9 cellular contexts compared by ENCODE assay signal in genomic region chr7:101137651-101138148, GRCh38. TPM values are rescaled to one million over a fixed set of nuclear protein-coding genes. Genes with fewer than 3 reads are reported as not detected.
DNase-seq lines count a peak whose midpoint lies in the region; ATAC-seq and TF ChIP-seq lines count a peak whose summit lies in the region.
"Had no signal": no experiment of that assay in that cellular context is flagged by ENCODE, and none has a peak within 500 bp of the region (broad histone marks: within the 10 kb centered on the region; RNA-seq: fewer than 3 reads in every experiment).

No MANE protein-coding gene starts in this region.

- no peak for TF ChIP-seq CTCF in esophagus squamous epithelium (IDR thresholded peaks at IDR 0.05)
- TF ChIP-seq CTCF in sigmoid colon (IDR thresholded peaks at IDR 0.05) = no peak
- TF ChIP-seq CTCF in lower leg skin (IDR thresholded peaks at IDR 0.05) = no peak

- 83 to 94% methylated on average over 5 to 8 of the region's 8 CpGs for WGBS in esophagus squamous epithelium, 2 donors
- 69 to 75% methylated on average over 8 of the region's 8 CpGs for WGBS in sigmoid colon, 2 donors
- 72 to 79% methylated on average over 8 of the region's 8 CpGs for WGBS in lower leg skin, 2 donors

- no peak for TF ChIP-seq EP300 in sigmoid colon (IDR thresholded peaks at IDR 0.05)

- H3K36me3 ChIP-seq in esophagus squamous epithelium (peaks cover 0 to 18% (median 0%) of the 10 kb centered on the region in 3 donors), sigmoid colon (no peaks in the 10 kb centered on the region)

- H3K4me1 ChIP-seq in esophagus squamous epithelium = peaks cover 0 to 36% (median 14%) of the 10 kb centered on the region in 3 donors
- H3K4me1 ChIP-seq in sigmoid colon = peaks cover 0 to 13% (median 9%) of the 10 kb centered on the region in 4 donors

- TF ChIP-seq POLR2A in esophagus squamous epithelium (IDR thresholded peaks at IDR 0.05) (no peak), sigmoid colon (IDR thresholded peaks at IDR 0.05) (no peak), lower leg skin (IDR thresholded peaks at IDR 0.05) (no peak)

- H3K27me3 ChIP-seq in esophagus squamous epithelium (no peaks in the 10 kb centered on the region), sigmoid colon (peaks cover 0 to 6% (median 0%) of the 10 kb centered on the region in 3 donors)

- no peak for ATAC-seq in GM19397 (IDR thresholded peaks at IDR 0.05; ENCODE audit: unreplicated experiment)

- H3K27ac ChIP-seq in esophagus squamous epithelium (peak overlapping the region; percentile 35 to 78 (median 74)), sigmoid colon (peak overlapping the region in 3 of 4 donors; percentile 42 to 67 (median 59))

- no peaks in the 10 kb centered on the region for H3K9me3 ChIP-seq in esophagus squamous epithelium
- no peaks in the 10 kb centered on the region for H3K9me3 ChIP-seq in sigmoid colon

- DNase-seq in EL (peak; percentile 18), SW480 (ENCODE audit: low spot score) (peak; percentile 58), esophagus squamous epithelium (lab: John Stamatoyannopoulos, UW) (no peak), sigmoid colon (no peak), lower leg skin (ENCODE audit: low spot score in 2 of 2) (no peak), cerebellar cortex (ENCODE audit: low spot score) (no peak)
- no peak for DNase-seq in activated effector memory CD4-positive, alpha-beta T cell treated with Interleukin-2 at 50 U/mL for 16 hours
- DNase-seq: NCI-H510A treated with DMSO at 0.1 percent for 48 hours had no signal

- intact Hi-C loops in esophagus squamous epithelium (cut with DNase I) (no loop called here), sigmoid colon (cut with DNase I) (loop anchor here (5.0 kb wide), 1 partner anchor 40 kb away; no protein-coding TSS in a partner anchor), lower leg skin (cut with DNase I; ENCODE audit: low total_unique reads) (no loop called here)

- H3K4me3 ChIP-seq in esophagus squamous epithelium (peak overlapping the region in 1 of 4 donors; percentile 55), sigmoid colon (peak overlapping the region in 1 of 4 donors; percentile 13), lower leg skin (ENCODE audit: low read depth, poor library complexity, severe bottlenecking) (no peak overlapping the region)

RNA-seq across cellular contexts. Expression of gene SERPINE1, which starts 10.8 kb away (rescaled TPM):
- total RNA-seq in esophagus squamous epithelium = 1 to 10 TPM; 1.1 to 4.8 (median 3.1) TPM
- 10 to 100 TPM in 2 of 4 donors, 1 to 10 TPM in 2; 1.5 to 21.3 (median 11.7) TPM for total RNA-seq in sigmoid colon
- 10 to 100 TPM in 1 of 3 donors, 1 to 10 TPM in 1, under 1 TPM in 1; 0.46 to 10.0 (median 1.8) TPM for polyA plus RNA-seq in sigmoid colon
- 1 to 10 TPM; 4.8 to 9.4 (median 8.9) TPM for total RNA-seq in lower leg skin

RNA-seq across cellular contexts. Expression of gene AP1S1, which starts 16.6 kb away (rescaled TPM):
- 100 to 1,000 TPM in 1 of 4 donors, 10 to 100 TPM in 3; 42.7 to 144 (median 64.3) TPM for total RNA-seq in esophagus squamous epithelium
- total RNA-seq in sigmoid colon = 10 to 100 TPM; 15.8 to 31.4 (median 26.9) TPM
- polyA plus RNA-seq in sigmoid colon = 100 to 1,000 TPM; 100 to 135 (median 132) TPM
- total RNA-seq in lower leg skin = 10 to 100 TPM; 52.9 to 81.2 (median 61.2) TPM

RNA-seq across cellular contexts. Expression of gene VGF, which starts 27.7 kb away (rescaled TPM):
- total RNA-seq in esophagus squamous epithelium = not detected
- total RNA-seq in sigmoid colon = under 1 TPM in 2 of 4 donors, not detected in 2; 0.55 to 0.68 TPM
- under 1 TPM in 1 of 3 donors, not detected in 2; 0.54 TPM for polyA plus RNA-seq in sigmoid colon
- total RNA-seq in lower leg skin = 1 to 10 TPM in 2 of 4 donors, under 1 TPM in 1, not detected in 1; 0.91 to 6.3 (median 2.5) TPM

RNA-seq across cellular contexts. Expression of gene NAT16, which starts 42.4 kb away (rescaled TPM):
- not detected for total RNA-seq in esophagus squamous epithelium
- not detected for total RNA-seq in sigmoid colon
- under 1 TPM in 1 of 3 donors, not detected in 2; 0.23 TPM for polyA plus RNA-seq in sigmoid colon
- total RNA-seq in lower leg skin = not detected

RNA-seq across cellular contexts. Expression of gene TRIM56, which starts 52.4 kb away (rescaled TPM):
- 10 to 100 TPM; 12.1 to 19.6 (median 13.6) TPM for total RNA-seq in esophagus squamous epithelium
- total RNA-seq in sigmoid colon = 10 to 100 TPM; 11.8 to 23.3 (median 13.7) TPM
- 10 to 100 TPM in 1 of 3 donors, 1 to 10 TPM in 2; 6.0 to 25.6 (median 7.2) TPM for polyA plus RNA-seq in sigmoid colon
- 10 to 100 TPM; 13.9 to 22.2 (median 17.3) TPM for total RNA-seq in lower leg skin

Comparison
In these comparisons a context has a peak if more than half of its experiments do, and no peak if none do; other contexts are left out.
1. DNase-seq: peak in EL (single experiment) and SW480 (single experiment); none in esophagus squamous epithelium (single experiment), sigmoid colon (single experiment), lower leg skin (0 of 2), activated effector memory CD4-positive, alpha-beta T cell treated with Interleukin-2 at 50 U/mL for 16 hours (single experiment) and cerebellar cortex (single experiment).